In genomic region chr22:23065495-23066122, GRCh38 we compare ENCODE assay signal across 1 cellular context.
TF ChIP-seq lines count a peak whose summit lies in the region.

No MANE protein-coding gene starts in this region.

TF ChIP-seq in K562, 482 proteins besides CTCF, POLR2A, EP300 and RAD21 (continued from another document and continues in another):
- TF ChIP-seq, protein P1, sequence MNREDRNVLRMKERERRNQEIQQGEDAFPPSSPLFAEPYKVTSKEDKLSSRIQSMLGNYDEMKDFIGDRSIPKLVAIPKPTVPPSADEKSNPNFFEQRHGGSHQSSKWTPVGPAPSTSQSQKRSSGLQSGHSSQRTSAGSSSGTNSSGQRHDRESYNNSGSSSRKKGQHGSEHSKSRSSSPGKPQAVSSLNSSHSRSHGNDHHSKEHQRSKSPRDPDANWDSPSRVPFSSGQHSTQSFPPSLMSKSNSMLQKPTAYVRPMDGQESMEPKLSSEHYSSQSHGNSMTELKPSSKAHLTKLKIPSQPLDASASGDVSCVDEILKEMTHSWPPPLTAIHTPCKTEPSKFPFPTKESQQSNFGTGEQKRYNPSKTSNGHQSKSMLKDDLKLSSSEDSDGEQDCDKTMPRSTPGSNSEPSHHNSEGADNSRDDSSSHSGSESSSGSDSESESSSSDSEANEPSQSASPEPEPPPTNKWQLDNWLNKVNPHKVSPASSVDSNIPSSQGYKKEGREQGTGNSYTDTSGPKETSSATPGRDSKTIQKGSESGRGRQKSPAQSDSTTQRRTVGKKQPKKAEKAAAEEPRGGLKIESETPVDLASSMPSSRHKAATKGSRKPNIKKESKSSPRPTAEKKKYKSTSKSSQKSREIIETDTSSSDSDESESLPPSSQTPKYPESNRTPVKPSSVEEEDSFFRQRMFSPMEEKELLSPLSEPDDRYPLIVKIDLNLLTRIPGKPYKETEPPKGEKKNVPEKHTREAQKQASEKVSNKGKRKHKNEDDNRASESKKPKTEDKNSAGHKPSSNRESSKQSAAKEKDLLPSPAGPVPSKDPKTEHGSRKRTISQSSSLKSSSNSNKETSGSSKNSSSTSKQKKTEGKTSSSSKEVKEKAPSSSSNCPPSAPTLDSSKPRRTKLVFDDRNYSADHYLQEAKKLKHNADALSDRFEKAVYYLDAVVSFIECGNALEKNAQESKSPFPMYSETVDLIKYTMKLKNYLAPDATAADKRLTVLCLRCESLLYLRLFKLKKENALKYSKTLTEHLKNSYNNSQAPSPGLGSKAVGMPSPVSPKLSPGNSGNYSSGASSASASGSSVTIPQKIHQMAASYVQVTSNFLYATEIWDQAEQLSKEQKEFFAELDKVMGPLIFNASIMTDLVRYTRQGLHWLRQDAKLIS (CRISPR knock-in tag; IDR thresholded peaks at IDR 0.05): no peak
- 0 out of 2 replicates have a peak, but pooled peaks have one; percentile 50 for TF ChIP-seq CHD2 (IDR thresholded peaks at IDR 0.05; ENCODE audit: low read depth, low read length)
- peak in 1 of 2 experiments; percentile 62; a peak in 1 of 4 replicates for TF ChIP-seq TBL1XR1 (IDR thresholded peaks at IDR 0.05; ENCODE audit: low read length in 2 of 2)
- no peak for TF ChIP-seq MECOM (CRISPR knock-in tag; IDR thresholded peaks at IDR 0.05)
- TF ChIP-seq, protein P2, sequence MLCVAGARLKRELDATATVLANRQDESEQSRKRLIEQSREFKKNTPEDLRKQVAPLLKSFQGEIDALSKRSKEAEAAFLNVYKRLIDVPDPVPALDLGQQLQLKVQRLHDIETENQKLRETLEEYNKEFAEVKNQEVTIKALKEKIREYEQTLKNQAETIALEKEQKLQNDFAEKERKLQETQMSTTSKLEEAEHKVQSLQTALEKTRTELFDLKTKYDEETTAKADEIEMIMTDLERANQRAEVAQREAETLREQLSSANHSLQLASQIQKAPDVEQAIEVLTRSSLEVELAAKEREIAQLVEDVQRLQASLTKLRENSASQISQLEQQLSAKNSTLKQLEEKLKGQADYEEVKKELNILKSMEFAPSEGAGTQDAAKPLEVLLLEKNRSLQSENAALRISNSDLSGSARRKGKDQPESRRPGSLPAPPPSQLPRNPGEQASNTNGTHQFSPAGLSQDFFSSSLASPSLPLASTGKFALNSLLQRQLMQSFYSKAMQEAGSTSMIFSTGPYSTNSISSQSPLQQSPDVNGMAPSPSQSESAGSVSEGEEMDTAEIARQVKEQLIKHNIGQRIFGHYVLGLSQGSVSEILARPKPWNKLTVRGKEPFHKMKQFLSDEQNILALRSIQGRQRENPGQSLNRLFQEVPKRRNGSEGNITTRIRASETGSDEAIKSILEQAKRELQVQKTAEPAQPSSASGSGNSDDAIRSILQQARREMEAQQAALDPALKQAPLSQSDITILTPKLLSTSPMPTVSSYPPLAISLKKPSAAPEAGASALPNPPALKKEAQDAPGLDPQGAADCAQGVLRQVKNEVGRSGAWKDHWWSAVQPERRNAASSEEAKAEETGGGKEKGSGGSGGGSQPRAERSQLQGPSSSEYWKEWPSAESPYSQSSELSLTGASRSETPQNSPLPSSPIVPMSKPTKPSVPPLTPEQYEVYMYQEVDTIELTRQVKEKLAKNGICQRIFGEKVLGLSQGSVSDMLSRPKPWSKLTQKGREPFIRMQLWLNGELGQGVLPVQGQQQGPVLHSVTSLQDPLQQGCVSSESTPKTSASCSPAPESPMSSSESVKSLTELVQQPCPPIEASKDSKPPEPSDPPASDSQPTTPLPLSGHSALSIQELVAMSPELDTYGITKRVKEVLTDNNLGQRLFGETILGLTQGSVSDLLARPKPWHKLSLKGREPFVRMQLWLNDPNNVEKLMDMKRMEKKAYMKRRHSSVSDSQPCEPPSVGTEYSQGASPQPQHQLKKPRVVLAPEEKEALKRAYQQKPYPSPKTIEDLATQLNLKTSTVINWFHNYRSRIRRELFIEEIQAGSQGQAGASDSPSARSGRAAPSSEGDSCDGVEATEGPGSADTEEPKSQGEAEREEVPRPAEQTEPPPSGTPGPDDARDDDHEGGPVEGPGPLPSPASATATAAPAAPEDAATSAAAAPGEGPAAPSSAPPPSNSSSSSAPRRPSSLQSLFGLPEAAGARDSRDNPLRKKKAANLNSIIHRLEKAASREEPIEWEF (CRISPR knock-in tag; IDR thresholded peaks at IDR 0.05): no peak
- no peak for TF ChIP-seq ZNF584 (CRISPR knock-in tag; IDR thresholded peaks at IDR 0.05; ENCODE audit: low read depth)
- TF ChIP-seq PHF20 (IDR thresholded peaks at IDR 0.05; ENCODE audit: partially characterized antibody): peak; percentile 2
- no peak for TF ChIP-seq RNF219 (CRISPR knock-in tag; IDR thresholded peaks at IDR 0.05)
- TF ChIP-seq ZNF644 (tag; IDR thresholded peaks at IDR 0.05; ENCODE audit: low read depth): no peak
- no peak for TF ChIP-seq ATF7 (IDR thresholded peaks at IDR 0.05)
- peak; percentile 50; the same call in 1 of the 2 replicates for TF ChIP-seq GTF2F1 (IDR thresholded peaks at IDR 0.05; ENCODE audit: low read depth, low read length)
- TF ChIP-seq EP400 (IDR thresholded peaks at IDR 0.05): no peak
- TF ChIP-seq NFRKB (IDR thresholded peaks at IDR 0.05; ENCODE audit: low read depth): no peak
- no peak for TF ChIP-seq TCF3 (CRISPR knock-in tag; IDR thresholded peaks at IDR 0.05)
- TF ChIP-seq SNIP1 (IDR thresholded peaks at IDR 0.05; ENCODE audit: low read depth): no peak
- TF ChIP-seq STAT5A (IDR thresholded peaks at IDR 0.05; ENCODE audit: borderline replicate concordance, low read length): no peak
- TF ChIP-seq RHOXF2B (CRISPR knock-in tag; conservative IDR thresholded peaks at IDR 0.05): no peak
- TF ChIP-seq, protein P3, sequence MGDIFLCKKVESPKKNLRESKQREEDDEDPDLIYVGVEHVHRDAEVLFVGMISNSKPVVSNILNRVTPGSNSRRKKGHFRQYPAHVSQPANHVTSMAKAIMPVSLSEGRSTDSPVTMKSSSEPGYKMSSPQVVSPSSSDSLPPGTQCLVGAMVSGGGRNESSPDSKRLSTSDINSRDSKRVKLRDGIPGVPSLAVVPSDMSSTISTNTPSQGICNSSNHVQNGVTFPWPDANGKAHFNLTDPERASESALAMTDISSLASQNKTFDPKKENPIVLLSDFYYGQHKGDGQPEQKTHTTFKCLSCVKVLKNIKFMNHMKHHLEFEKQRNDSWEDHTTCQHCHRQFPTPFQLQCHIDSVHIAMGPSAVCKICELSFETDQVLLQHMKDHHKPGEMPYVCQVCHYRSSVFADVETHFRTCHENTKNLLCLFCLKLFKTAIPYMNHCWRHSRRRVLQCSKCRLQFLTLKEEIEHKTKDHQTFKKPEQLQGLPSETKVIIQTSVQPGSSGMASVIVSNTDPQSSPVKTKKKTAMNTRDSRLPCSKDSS (IDR thresholded peaks at IDR 0.05; ENCODE audit: low read depth, partially characterized antibody): no peak
- peak; percentile 61; the same call in 1 of the 2 replicates for TF ChIP-seq CBX1 (IDR thresholded peaks at IDR 0.05; ENCODE audit: low read depth)
- peak in 1 of 2 experiments; percentile 35; a peak in 1 of 4 replicates for TF ChIP-seq ZMIZ1 (IDR thresholded peaks at IDR 0.05; ENCODE audit: low read depth in 2 of 2, low read length in 2 of 2)
- TF ChIP-seq FOS (IDR thresholded peaks at IDR 0.05; ENCODE audit: extremely low read depth, insufficient read length): no peak
- 0 out of 2 replicates have a peak, but pooled peaks have one; percentile 7 for TF ChIP-seq KLF13 (tag; IDR thresholded peaks at IDR 0.05; ENCODE audit: borderline replicate concordance, low read depth)
- TF ChIP-seq SREBF1 (IDR thresholded peaks at IDR 0.05; ENCODE audit: borderline replicate concordance, low read depth, low read length): 0 out of 2 replicates have a peak, but pooled peaks have one; percentile 28
- no peak for TF ChIP-seq SAFB2 (IDR thresholded peaks at IDR 0.05; ENCODE audit: borderline replicate concordance, low read depth, low read length, severe bottlenecking)
- no peak for TF ChIP-seq ESRRB (CRISPR knock-in tag; IDR thresholded peaks at IDR 0.05; ENCODE audit: borderline replicate concordance)
- 0 out of 2 replicates have a peak, but pooled peaks have one; percentile 44 for TF ChIP-seq ZBTB7A (IDR thresholded peaks at IDR 0.05; ENCODE audit: borderline replicate concordance, control insufficient read depth, low read depth, low read length)
- TF ChIP-seq CC2D1A (IDR thresholded peaks at IDR 0.05): no peak
- TF ChIP-seq ZFP36 (IDR thresholded peaks at IDR 0.05; ENCODE audit: low read depth, low read length, partially characterized antibody): peak; percentile 97
- no peak for TF ChIP-seq ZEB2 (IDR thresholded peaks at IDR 0.05)
- TF ChIP-seq ZNF280B (CRISPR knock-in tag; IDR thresholded peaks at IDR 0.05): no peak
- TF ChIP-seq, protein P4, sequence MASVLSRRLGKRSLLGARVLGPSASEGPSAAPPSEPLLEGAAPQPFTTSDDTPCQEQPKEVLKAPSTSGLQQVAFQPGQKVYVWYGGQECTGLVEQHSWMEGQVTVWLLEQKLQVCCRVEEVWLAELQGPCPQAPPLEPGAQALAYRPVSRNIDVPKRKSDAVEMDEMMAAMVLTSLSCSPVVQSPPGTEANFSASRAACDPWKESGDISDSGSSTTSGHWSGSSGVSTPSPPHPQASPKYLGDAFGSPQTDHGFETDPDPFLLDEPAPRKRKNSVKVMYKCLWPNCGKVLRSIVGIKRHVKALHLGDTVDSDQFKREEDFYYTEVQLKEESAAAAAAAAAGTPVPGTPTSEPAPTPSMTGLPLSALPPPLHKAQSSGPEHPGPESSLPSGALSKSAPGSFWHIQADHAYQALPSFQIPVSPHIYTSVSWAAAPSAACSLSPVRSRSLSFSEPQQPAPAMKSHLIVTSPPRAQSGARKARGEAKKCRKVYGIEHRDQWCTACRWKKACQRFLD (CRISPR knock-in tag; IDR thresholded peaks at IDR 0.05): no peak
- TF ChIP-seq ZBTB8A (IDR thresholded peaks at IDR 0.05; ENCODE audit: partially characterized antibody): no peak
- peak; percentile 46 for TF ChIP-seq E2F1 (CRISPR knock-in tag; IDR thresholded peaks at IDR 0.05)
- TF ChIP-seq SMARCC2 (IDR thresholded peaks at IDR 0.05; ENCODE audit: low read depth): no peak
- TF ChIP-seq, protein P5, sequence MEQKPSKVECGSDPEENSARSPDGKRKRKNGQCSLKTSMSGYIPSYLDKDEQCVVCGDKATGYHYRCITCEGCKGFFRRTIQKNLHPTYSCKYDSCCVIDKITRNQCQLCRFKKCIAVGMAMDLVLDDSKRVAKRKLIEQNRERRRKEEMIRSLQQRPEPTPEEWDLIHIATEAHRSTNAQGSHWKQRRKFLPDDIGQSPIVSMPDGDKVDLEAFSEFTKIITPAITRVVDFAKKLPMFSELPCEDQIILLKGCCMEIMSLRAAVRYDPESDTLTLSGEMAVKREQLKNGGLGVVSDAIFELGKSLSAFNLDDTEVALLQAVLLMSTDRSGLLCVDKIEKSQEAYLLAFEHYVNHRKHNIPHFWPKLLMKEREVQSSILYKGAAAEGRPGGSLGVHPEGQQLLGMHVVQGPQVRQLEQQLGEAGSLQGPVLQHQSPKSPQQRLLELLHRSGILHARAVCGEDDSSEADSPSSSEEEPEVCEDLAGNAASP (IDR thresholded peaks at IDR 0.05): no peak
- TF ChIP-seq SMC3 (conservative IDR thresholded peaks at IDR 0.05; ENCODE audit: insufficient read depth, low read depth, low read length): 0 out of 2 replicates have a peak, but pooled peaks have one; percentile 8
- no peak for TF ChIP-seq U2AF2 (optimal IDR thresholded peaks at IDR 0.05; ENCODE audit: low read depth, low read length)
